Comparison of ENCODE assay signal across 11 cellular contexts in genomic region chr16:50310308-50311133, GRCh38. TPM values are rescaled to one million over a fixed set of nuclear protein-coding genes. Genes with fewer than 3 reads are reported as not detected.
A peak's percentile ranks its signal among the peaks of the same experiment; 100 is the strongest.
DNase-seq lines count a peak whose midpoint lies in the region; ATAC-seq, FAIRE-seq and TF ChIP-seq lines count a peak whose summit lies in the region.
"Had no signal": no experiment of that assay in that cellular context is flagged by ENCODE, and none has a peak within 500 bp of the region (broad histone marks: within the 10 kb centered on the region; RNA-seq: fewer than 3 reads in every experiment).

No MANE protein-coding gene starts in this region.

- no peaks in the 10 kb centered on the region for H4K20me1 ChIP-seq in astrocyte (ENCODE audit: insufficient read depth, low read length)

- H3K4me3 Mint-ChIP-seq in CD4-positive, CD25-positive, alpha-beta regulatory T cell = no peak overlapping the region
- peak overlapping the region; percentile 29 for H3K4me3 Mint-ChIP-seq in astrocyte (ENCODE audit: unreplicated experiment)
- peak overlapping the region in 1 of 10 donors; percentile 31 for H3K4me3 Mint-ChIP-seq in naive thymus-derived CD4-positive, alpha-beta T cell

- no peak overlapping the region for H3K9ac ChIP-seq in astrocyte (ENCODE audit: low read length)

- H3K79me2 ChIP-seq in astrocyte (ENCODE audit: insufficient read depth, low read length) = no peaks in the 10 kb centered on the region

- POLR2A ChIA-PET in naive thymus-derived CD4-positive, alpha-beta T cell (lab: Charles Lee) = interaction anchor here (0.7 to 0.8 kb wide), 2 partner anchors 12 to 42 kb away, joined by 3 to 4 read pairs; no protein-coding TSS in a partner anchor

- no peak overlapping the region for H2AFZ ChIP-seq in astrocyte (ENCODE audit: low read depth, low read length)

- no peak for TF ChIP-seq CTCF in astrocyte (IDR thresholded peaks at IDR 0.05; ENCODE audit: insufficient read depth, low read depth, low read length)

- no peaks in the 10 kb centered on the region for H3K27me3 Mint-ChIP-seq in CD4-positive, CD25-positive, alpha-beta regulatory T cell
- no peaks in the 10 kb centered on the region for H3K27me3 Mint-ChIP-seq in astrocyte (ENCODE audit: low read depth, unreplicated experiment)
- no peaks in the 10 kb centered on the region for H3K27me3 Mint-ChIP-seq in naive thymus-derived CD4-positive, alpha-beta T cell

- H3K36me3 Mint-ChIP-seq in CD4-positive, CD25-positive, alpha-beta regulatory T cell = peaks cover 21% of the 10 kb centered on the region
- H3K36me3 Mint-ChIP-seq in astrocyte (ENCODE audit: low read depth, unreplicated experiment) = peaks cover 16% of the 10 kb centered on the region
- peaks cover 0 to 34% (median 12%) of the 10 kb centered on the region in 5 donors for H3K36me3 Mint-ChIP-seq in naive thymus-derived CD4-positive, alpha-beta T cell

- H3K27ac Mint-ChIP-seq in CD4-positive, CD25-positive, alpha-beta regulatory T cell = peak overlapping the region; percentile 26 to 92 (median 76)
- H3K27ac Mint-ChIP-seq in astrocyte (ENCODE audit: unreplicated experiment) = no peak overlapping the region
- peak overlapping the region; percentile 53 to 92 (median 78) for H3K27ac Mint-ChIP-seq in naive thymus-derived CD4-positive, alpha-beta T cell

- H3K4me1 ChIP-seq in CD4-positive, CD25-positive, alpha-beta regulatory T cell (ENCODE audit: control insufficient read depth, insufficient read depth, low read length, poor library complexity, severe bottlenecking) = peaks cover 9% of the 10 kb centered on the region
- peaks cover 11% of the 10 kb centered on the region for H3K4me1 ChIP-seq in astrocyte (ENCODE audit: insufficient read depth, low read length)
- no peaks in the 10 kb centered on the region for H3K4me1 ChIP-seq in naive thymus-derived CD4-positive, alpha-beta T cell (ENCODE audit: control insufficient read depth in 2 of 2, insufficient read depth in 2 of 2, low read length in 2 of 2)

- intact Hi-C loops in naive thymus-derived CD4-positive, alpha-beta T cell (cut with micrococcal nuclease) = no loop called here

- no peak for DNase-seq in CD4-positive, CD25-positive, alpha-beta regulatory T cell
- DNase-seq in GM12892 (ENCODE audit: insufficient read length) = peak; percentile 9
- DNase-seq in astrocyte (ENCODE audit: low read depth) = no peak
- DNase-seq in naive thymus-derived CD4-positive, alpha-beta T cell = peak in 1 of 9 donors; percentile 5
- no peak for DNase-seq in NCI-H1930 (lab: John Stamatoyannopoulos, UW)
- DNase-seq in NCI-H2107 treated with DMSO at 0.1 percent for 48 hours (lab: John Stamatoyannopoulos, UW; ENCODE audit: unreplicated experiment) = no peak
- DNase-seq: activated CD4-positive, alpha-beta T cell treated with anti-CD3 and anti-CD28 coated beads, Interleukin-2, amount 50 U/mL, for 1 hour; stimulated activated CD4-positive, alpha-beta T cell treated with anti-CD3 and anti-CD28 coated beads, Interleukin-4, amount 100 ng/mL, for 24 hours had no signal

- no peak for ATAC-seq in CD4-positive, CD25-positive, alpha-beta regulatory T cell (ENCODE audit: low read depth in 2 of 2)
- ATAC-seq in naive thymus-derived CD4-positive, alpha-beta T cell = no peak
- no peak for ATAC-seq in HG03342 (IDR thresholded peaks at IDR 0.05; ENCODE audit: unreplicated experiment)

- no peaks in the 10 kb centered on the region for H3K9me3 ChIP-seq in CD4-positive, CD25-positive, alpha-beta regulatory T cell (ENCODE audit: control insufficient read depth in 2 of 2, low read length in 2 of 2)
- H3K9me3 ChIP-seq in astrocyte (ENCODE audit: insufficient read depth, low read depth, low read length) = no peaks in the 10 kb centered on the region
- H3K9me3 ChIP-seq in naive thymus-derived CD4-positive, alpha-beta T cell (ENCODE audit: control insufficient read depth in 2 of 3, low read length in 3 of 3) = no peaks in the 10 kb centered on the region
- H3K9me3 ChIP-seq: ovary had no signal

- FAIRE-seq in GM12892 (lab: Jason Lieb, UNC) (no peak), astrocyte (lab: Jason Lieb, UNC) (no peak)
- FAIRE-seq: keratinocyte had no signal

- H3K4me2 ChIP-seq in astrocyte (ENCODE audit: low read length) = no peak overlapping the region

- H3K27ac ChIP-seq in CD4-positive, CD25-positive, alpha-beta regulatory T cell (ENCODE audit: insufficient read depth, low read length, poor library complexity, severe bottlenecking) = no peak overlapping the region
- H3K27ac ChIP-seq in astrocyte (ENCODE audit: low read depth, low read length) = no peak overlapping the region
- peak overlapping the region; percentile 39 for H3K27ac ChIP-seq in naive thymus-derived CD4-positive, alpha-beta T cell (ENCODE audit: low read depth, low read length)

- H3K27me3 ChIP-seq in CD4-positive, CD25-positive, alpha-beta regulatory T cell (ENCODE audit: control insufficient read depth, insufficient read depth, low read length) = no peaks in the 10 kb centered on the region
- H3K27me3 ChIP-seq in astrocyte (ENCODE audit: insufficient read depth, low read length) = no peaks in the 10 kb centered on the region
- no peaks in the 10 kb centered on the region for H3K27me3 ChIP-seq in naive thymus-derived CD4-positive, alpha-beta T cell (ENCODE audit: control insufficient read depth in 2 of 2, insufficient read depth in 2 of 2, low read length in 2 of 2)
- H3K27me3 ChIP-seq: ovary had no signal

- no peaks in the 10 kb centered on the region for H3K9me3 Mint-ChIP-seq in CD4-positive, CD25-positive, alpha-beta regulatory T cell
- no peaks in the 10 kb centered on the region for H3K9me3 Mint-ChIP-seq in astrocyte (ENCODE audit: unreplicated experiment)
- no peaks in the 10 kb centered on the region for H3K9me3 Mint-ChIP-seq in naive thymus-derived CD4-positive, alpha-beta T cell

- TF ChIP-seq POLR2A in GM12892 (IDR thresholded peaks at IDR 0.05; ENCODE audit: low read depth, low read length) = no peak

- CTCF ChIA-PET in naive thymus-derived CD4-positive, alpha-beta T cell (lab: Charles Lee) = interaction anchor here (0.5 to 0.6 kb wide), 2 partner anchors 10 to 32 kb away, joined by 4 read pairs; no protein-coding TSS in a partner anchor

- no peak overlapping the region for H3K4me3 ChIP-seq in CD4-positive, CD25-positive, alpha-beta regulatory T cell (ENCODE audit: low read depth, low read length)
- no peak overlapping the region for H3K4me3 ChIP-seq in astrocyte (ENCODE audit: insufficient read depth, low read depth, low read length)
- no peak overlapping the region for H3K4me3 ChIP-seq in naive thymus-derived CD4-positive, alpha-beta T cell (ENCODE audit: low read length)
- H3K4me3 ChIP-seq: ovary had no signal

- H3K4me1 Mint-ChIP-seq in CD4-positive, CD25-positive, alpha-beta regulatory T cell = peaks cover 4 to 13% (median 7%) of the 10 kb centered on the region in 4 donors
- H3K4me1 Mint-ChIP-seq in astrocyte (ENCODE audit: low read depth, unreplicated experiment) = peaks cover 26% of the 10 kb centered on the region
- H3K4me1 Mint-ChIP-seq in naive thymus-derived CD4-positive, alpha-beta T cell = peaks cover 14 to 36% (median 20%) of the 10 kb centered on the region in 7 donors

- H3K36me3 ChIP-seq in CD4-positive, CD25-positive, alpha-beta regulatory T cell (ENCODE audit: control insufficient read depth, insufficient read depth, low read length) = peaks cover 85% of the 10 kb centered on the region
- H3K36me3 ChIP-seq in astrocyte (ENCODE audit: insufficient read depth, low read length) = peaks cover 3% of the 10 kb centered on the region
- peaks cover 3 to 97% (median 3%) of the 10 kb centered on the region in 3 experiments for H3K36me3 ChIP-seq in naive thymus-derived CD4-positive, alpha-beta T cell (ENCODE audit: control insufficient read depth in 2 of 3, insufficient read depth in 3 of 3, low read length in 3 of 3)
- H3K36me3 ChIP-seq: ovary had no signal

RNA-seq across cellular contexts. Expression of gene ADCY7, which starts 44.2 kb away (rescaled TPM):
- 233 TPM for total RNA-seq in CD4-positive, CD25-positive, alpha-beta regulatory T cell
- polyA plus RNA-seq in CD4-positive, CD25-positive, alpha-beta regulatory T cell = 10 to 100 TPM; 33.1 to 52.3 (median 46.6) TPM
- 21.9 TPM for polyA plus RNA-seq in GM12892 (2012; ENCODE audit: missing spikeins)
- total RNA-seq in astrocyte = 30.3 and 33.7 TPM in 2 replicates
- total RNA-seq in naive thymus-derived CD4-positive, alpha-beta T cell = 100 to 1,000 TPM; 179 to 326 (median 208) TPM
- 10 to 100 TPM; 62.6 to 85.7 TPM for polyA plus RNA-seq in naive thymus-derived CD4-positive, alpha-beta T cell

RNA-seq across cellular contexts. Expression of gene BRD7, which starts 58.3 kb away (rescaled TPM):
- total RNA-seq in CD4-positive, CD25-positive, alpha-beta regulatory T cell = 88.6 TPM
- 10 to 100 TPM; 23.3 to 45.5 (median 32.1) TPM for polyA plus RNA-seq in CD4-positive, CD25-positive, alpha-beta regulatory T cell
- 57.2 TPM for polyA plus RNA-seq in GM12892 (2012; ENCODE audit: missing spikeins)
- total RNA-seq in astrocyte = 54.8 and 58.5 TPM in 2 replicates
- total RNA-seq in naive thymus-derived CD4-positive, alpha-beta T cell = 10 to 100 TPM; 80.9 to 91.1 (median 85.0) TPM
- polyA plus RNA-seq in naive thymus-derived CD4-positive, alpha-beta T cell = 10 to 100 TPM; 34.5 to 47.3 TPM
